In genomic region chr18:35290070-35290735, GRCh38 we compare ENCODE assay signal across 8 cellular contexts. TPM values are rescaled to one million over a fixed set of nuclear protein-coding genes. Genes with fewer than 3 reads are reported as not detected.
DNase-seq lines count a peak whose midpoint lies in the region; ATAC-seq and TF ChIP-seq lines count a peak whose summit lies in the region.

Gene ZSCAN30 (minus strand): TSS chr18:35290229. CDS start chr18:35264352, 25,877 bp downstream.

- H3K4me3 ChIP-seq in right cardiac atrium (ENCODE audit: low read length) (peak within 1 kb of the TSS; percentile 72), vagina (peak within 1 kb of the TSS; percentile 66 to 74)

- H3K27me3 ChIP-seq in right cardiac atrium (ENCODE audit: control insufficient read depth, insufficient read depth): no peaks in the 10 kb centered on the region
- no peaks in the 10 kb centered on the region for H3K27me3 ChIP-seq in vagina

- no peak for TF ChIP-seq CTCF in vagina (IDR thresholded peaks at IDR 0.05)

- peak within 1 kb of the TSS; percentile 53 for H3K27ac ChIP-seq in right cardiac atrium (ENCODE audit: low read length)
- H3K27ac ChIP-seq in vagina: peak within 1 kb of the TSS; percentile 77

- peaks cover 0 to 5% of the 10 kb centered on the region in 2 donors for H3K36me3 ChIP-seq in vagina

- intact Hi-C loops in right cardiac atrium (cut with DNase I) (no loop called here), vagina (cut with DNase I) (no loop called here)

- WGBS in right cardiac atrium: under 1% methylated on average over 41 of the region's 41 CpGs

- peak in 1 of 2 donors; percentile 33 for TF ChIP-seq POLR2A in vagina (IDR thresholded peaks at IDR 0.05)

- DNase-seq in NCI-H187 (lab: John Stamatoyannopoulos, UW) (peak; percentile 86 to 88), T-helper 2 cell (peak; percentile 88 to 98 (median 91)), anterior cingulate cortex (lab: John Stamatoyannopoulos, UW) (peak; percentile 66 to 96 (median 92)), right cardiac atrium (peak; percentile 94 to 99 (median 98)), putamen (ENCODE audit: low spot score) (peak; percentile 95), vagina (ENCODE audit: extremely low spot score in 2 of 2) (peak in 1 of 2 donors; percentile 94)

- ATAC-seq in GM18498 (IDR thresholded peaks at IDR 0.05; ENCODE audit: unreplicated experiment) (peak; percentile 95), HG02938 (IDR thresholded peaks at IDR 0.05; ENCODE audit: unreplicated experiment) (peak; percentile 90), right cardiac atrium (peak; percentile 99)

- H3K9me3 ChIP-seq in right cardiac atrium (ENCODE audit: control insufficient read depth, low read length): no peaks in the 10 kb centered on the region
- no peaks in the 10 kb centered on the region for H3K9me3 ChIP-seq in vagina

- H3K4me1 ChIP-seq in right cardiac atrium (ENCODE audit: control insufficient read depth, insufficient read depth, low read length) (peaks cover 7% of the 10 kb centered on the region), vagina (peaks cover 27% of the 10 kb centered on the region)

RNA-seq across cellular contexts. Expression of gene ZSCAN30, which starts in this region (rescaled TPM):
- total RNA-seq in right cardiac atrium: 10 to 100 TPM; 17.6 to 30.9 (median 20.4) TPM
- 16.9 TPM for polyA plus RNA-seq in right cardiac atrium
- 19.4 TPM for total RNA-seq in vagina
